Comparison of ENCODE assay signal across 8 cellular contexts in the genomic region with DNA sequence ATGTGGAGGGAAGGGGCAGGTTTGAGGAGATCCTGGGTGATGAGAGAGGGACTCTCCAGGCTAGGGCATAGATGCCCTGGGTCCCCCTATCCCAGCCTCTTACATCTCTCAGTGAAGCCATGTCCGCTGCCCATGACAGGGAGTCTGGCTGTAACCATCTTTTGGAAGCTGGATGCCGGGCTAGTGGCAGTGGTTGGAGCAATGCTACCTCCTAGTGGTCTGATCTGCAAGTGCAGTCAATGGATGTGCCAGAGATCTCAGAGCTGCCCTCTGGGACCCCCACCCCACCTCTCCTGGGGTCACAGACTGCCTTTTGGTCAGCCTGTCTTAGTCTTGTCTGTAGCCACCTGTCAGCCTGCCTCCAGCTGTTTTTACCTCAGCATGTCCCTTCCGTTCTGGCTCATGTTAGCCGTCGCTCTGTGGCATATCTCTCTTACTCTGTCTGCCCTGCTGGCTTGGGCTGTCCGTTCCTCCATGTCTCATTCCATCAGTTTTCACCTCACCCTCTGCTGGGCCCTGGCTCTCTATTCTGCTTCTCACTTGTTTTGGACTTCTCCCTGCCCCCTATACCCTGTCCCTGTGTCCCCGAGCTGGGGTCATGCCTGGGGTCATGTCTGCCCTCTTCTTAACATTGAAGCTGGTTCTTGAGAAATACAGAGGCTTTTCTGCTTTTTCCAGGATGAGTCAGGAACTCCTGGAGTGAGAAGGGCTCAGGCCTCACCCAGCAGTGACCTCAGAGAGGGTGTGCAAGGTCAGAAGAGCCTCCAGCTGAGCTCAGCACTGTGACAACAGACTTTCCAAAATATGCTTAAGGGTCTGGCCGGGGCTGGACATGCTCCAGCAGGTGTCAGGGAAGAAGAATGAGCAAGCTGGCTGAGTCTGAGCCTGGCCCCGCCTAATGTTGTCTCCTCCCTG. TPM values are rescaled to one million over a fixed set of nuclear protein-coding genes. Genes with fewer than 3 reads are reported as not detected.
A peak's percentile ranks its signal among the peaks of the same experiment; 100 is the strongest.
DNase-seq lines count a peak whose midpoint lies in the region; ATAC-seq, FAIRE-seq and TF ChIP-seq lines count a peak whose summit lies in the region.

No MANE protein-coding gene starts in this region.

- H3K27ac ChIP-seq in coronary artery (no peak overlapping the region), HepG2 (ENCODE audit: extremely low read length, insufficient read depth, low read length) (no peak overlapping the region)

- FAIRE-seq in GM12892 (lab: Jason Lieb, UNC) (peak; percentile 94), HepG2 (lab: Jason Lieb, UNC) (peak; percentile 67)

- peak; percentile 62 for ATAC-seq in HepG2
- ATAC-seq in HG02798 (IDR thresholded peaks at IDR 0.05; ENCODE audit: poor library complexity, unreplicated experiment): no peak

- peak; percentile 75 for TF ChIP-seq CTCF in coronary artery (IDR thresholded peaks at IDR 0.05)
- TF ChIP-seq CTCF in HepG2 (CRISPR knock-in tag; IDR thresholded peaks at IDR 0.05): peak; percentile 92

- TF ChIP-seq RAD21 in HepG2 (CRISPR knock-in tag; IDR thresholded peaks at IDR 0.05): peak; percentile 82

- CTCF ChIA-PET in HepG2 (lab: Yijun Ruan, JAX; ENCODE audit: low intra/inter-chr PET ratio, low total read pairs): interaction anchor here (1.3 to 1.5 kb wide), 2 partner anchors 101 to 153 kb away, joined by 3 to 5 read pairs; no protein-coding TSS in a partner anchor

- no peak overlapping the region for H3K9ac ChIP-seq in HepG2 (ENCODE audit: insufficient read depth, low read depth, low read length)

- no peaks in the 10 kb centered on the region; a peak in 1 of 5 replicates for H3K36me3 ChIP-seq in HepG2 (replicated peaks in 1 of 2; ENCODE audit: control insufficient read depth in 1 of 2, insufficient read depth in 2 of 2, low read length in 2 of 2)

- no peaks in the 10 kb centered on the region for H3K79me2 ChIP-seq in HepG2 (ENCODE audit: insufficient read depth, low read length)

- TF ChIP-seq POLR2A in GM12892 (IDR thresholded peaks at IDR 0.05; ENCODE audit: low read depth, low read length): no peak
- TF ChIP-seq POLR2A in HepG2 (IDR thresholded peaks at IDR 0.05; ENCODE audit: insufficient read depth in 1 of 2, low read depth in 2 of 2, low read length in 2 of 2): no peak

- WGBS in HepG2 (ENCODE audit: low lambda C conversion rate): 52% methylated on average over 8 of the region's 9 CpGs

- POLR2A ChIA-PET in HepG2 (lab: Yijun Ruan, JAX): interaction anchor here (1.1 to 1.6 kb wide), 2 partner anchors 85 to 156 kb away, joined by 3 read pairs; no protein-coding TSS in a partner anchor

- BruUV-seq in HepG2 (replicated peaks; lab: Mats Ljungman, UMichigan): no TSS peak

- no peak overlapping the region for H2AFZ ChIP-seq in HepG2 (ENCODE audit: low read length)

- H3K4me1 ChIP-seq in HepG2 (ENCODE audit: insufficient read depth, low read length): peaks cover 42% of the 10 kb centered on the region

- H3K9me3 ChIP-seq in HepG2 (ENCODE audit: low read length): no peaks in the 10 kb centered on the region

- no peak overlapping the region for H3K4me3 ChIP-seq in coronary artery
- no peak overlapping the region for H3K4me3 ChIP-seq in HepG2 (replicated peaks in 1 of 3; ENCODE audit: insufficient read depth in 1 of 3, low read depth in 2 of 3, low read length in 3 of 3)

- peak; percentile 62 for DNase-seq in ACHN
- no peak for DNase-seq in GM12892 (ENCODE audit: insufficient read length)
- peak; percentile 53 for DNase-seq in NCI-H2171 treated with DMSO at 0.1 percent for 48 hours (lab: John Stamatoyannopoulos, UW)
- peak; percentile 31 to 39 for DNase-seq in activated CD4-positive, alpha-beta T cell treated with anti-CD3 and anti-CD28 coated beads for 4 hours
- DNase-seq in coronary artery (ENCODE audit: low spot score): peak; percentile 76
- peak; percentile 56 for DNase-seq in HepG2 (ENCODE audit: low spot score)
- peak; percentile 15 to 35 for DNase-seq in stimulated activated CD4-positive, alpha-beta T cell treated with anti-CD3 and anti-CD28 coated beads, Interleukin-4, amount 100 ng/mL, for 4 hours

- TF ChIP-seq EP300 in HepG2 (IDR thresholded peaks at IDR 0.05; ENCODE audit: low read depth in 2 of 2, low read length in 2 of 2) (no peak), HepG2 (CRISPR knock-in tag; IDR thresholded peaks at IDR 0.05; ENCODE audit: borderline replicate concordance) (no peak)

- no peak overlapping the region for H3K4me2 ChIP-seq in HepG2 (ENCODE audit: low read depth, low read length)

- in situ Hi-C loops in ACHN (cut with HindIII; ENCODE audit: low pct_ligation_motif_present, low pct_unique_long_range_greater_than_20kb, low sequenced_read_pairs) (no loop called here), HepG2 (cut with HindIII; ENCODE audit: extremely low pct_ligation_motif_present, low pct_unique_long_range_greater_than_20kb) (loop anchor here (5.0 to 10.0 kb wide), 3 partner anchors 98 to 280 kb away; a partner anchor contains a TSS)

- intact Hi-C loops in HepG2 (cut with micrococcal nuclease; ENCODE audit: unreplicated experiment): loop anchor here (2.0 to 5.0 kb wide), 2 partner anchors 94 to 143 kb away; a partner anchor contains a TSS

- no peaks in the 10 kb centered on the region for H4K20me1 ChIP-seq in HepG2 (ENCODE audit: insufficient read depth, low read length)

- H3K27me3 ChIP-seq in HepG2 (ENCODE audit: control insufficient read depth in 1 of 2, insufficient read depth in 2 of 2, low read length in 2 of 2): no peaks in the 10 kb centered on the region; a peak in 1 of 5 replicates

TF ChIP-seq in HepG2, 621 proteins besides CTCF, POLR2A, EP300 and RAD21 (continues in another document):
- TF ChIP-seq IRF2 (CRISPR knock-in tag; IDR thresholded peaks at IDR 0.05) (no peak), SMC3 (IDR thresholded peaks at IDR 0.05; ENCODE audit: low read length) (peak; percentile 61; the same call in 1 of the 2 replicates), MEIS2 (CRISPR knock-in tag; IDR thresholded peaks at IDR 0.05) (no peak), XBP1 (CRISPR knock-in tag; IDR thresholded peaks at IDR 0.05) (no peak), RXRA (CRISPR knock-in tag; IDR thresholded peaks at IDR 0.05) (0 out of 2 replicates have a peak, but pooled peaks have one; percentile 16), ZNF782 (CRISPR knock-in tag; IDR thresholded peaks at IDR 0.05; ENCODE audit: borderline replicate concordance) (no peak), XRCC5 (optimal IDR thresholded peaks at IDR 0.05; ENCODE audit: low read length) (peak; percentile 16), LCORL (IDR thresholded peaks at IDR 0.05) (no peak), LCORL (CRISPR knock-in tag; IDR thresholded peaks at IDR 0.05) (0 out of 2 replicates have a peak, but pooled peaks have one; percentile 24), ZNF572 (CRISPR knock-in tag; IDR thresholded peaks at IDR 0.05) (0 out of 2 replicates have a peak, but pooled peaks have one; percentile 59), ZBTB7A (CRISPR knock-in tag; IDR thresholded peaks at IDR 0.05) (0 out of 2 replicates have a peak, but pooled peaks have one; percentile 21), NPAS2 (CRISPR knock-in tag; IDR thresholded peaks at IDR 0.05; ENCODE audit: borderline replicate concordance) (no peak), SOX5 (CRISPR knock-in tag; IDR thresholded peaks at IDR 0.05; ENCODE audit: borderline replicate concordance) (no peak), KDM4B (CRISPR knock-in tag; IDR thresholded peaks at IDR 0.05) (no peak)
- TF ChIP-seq, protein P1, sequence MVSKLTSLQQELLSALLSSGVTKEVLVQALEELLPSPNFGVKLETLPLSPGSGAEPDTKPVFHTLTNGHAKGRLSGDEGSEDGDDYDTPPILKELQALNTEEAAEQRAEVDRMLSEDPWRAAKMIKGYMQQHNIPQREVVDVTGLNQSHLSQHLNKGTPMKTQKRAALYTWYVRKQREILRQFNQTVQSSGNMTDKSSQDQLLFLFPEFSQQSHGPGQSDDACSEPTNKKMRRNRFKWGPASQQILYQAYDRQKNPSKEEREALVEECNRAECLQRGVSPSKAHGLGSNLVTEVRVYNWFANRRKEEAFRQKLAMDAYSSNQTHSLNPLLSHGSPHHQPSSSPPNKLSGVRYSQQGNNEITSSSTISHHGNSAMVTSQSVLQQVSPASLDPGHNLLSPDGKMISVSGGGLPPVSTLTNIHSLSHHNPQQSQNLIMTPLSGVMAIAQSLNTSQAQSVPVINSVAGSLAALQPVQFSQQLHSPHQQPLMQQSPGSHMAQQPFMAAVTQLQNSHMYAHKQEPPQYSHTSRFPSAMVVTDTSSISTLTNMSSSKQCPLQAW (CRISPR knock-in tag; IDR thresholded peaks at IDR 0.05): 0 out of 2 replicates have a peak, but pooled peaks have one; percentile 42

RNA-seq across cellular contexts. Expression of a gene that starts 52.0 kb away (rescaled TPM):
- polyA plus RNA-seq in GM12892 (2012; ENCODE audit: missing spikeins): 18.3 TPM
- not detected in 2 replicates for total RNA-seq in HepG2 (2016; rRNA removed; fragmentation: Illumina TruSeq; extraction: Trizol)
- total RNA-seq in HepG2 (2016; cell fraction: cytosol; rRNA removed; fragmentation: Illumina TruSeq; extraction: Trizol; ENCODE audit: low read depth): not detected in 2 replicates
- total RNA-seq in HepG2 (2016; cell fraction: insoluble cytoplasmic fraction; rRNA removed; fragmentation: Illumina TruSeq; extraction: Trizol): not detected in 2 replicates
- total RNA-seq in HepG2 (2016; cell fraction: membrane; rRNA removed; fragmentation: Illumina TruSeq; extraction: Trizol): not detected in 2 replicates
- total RNA-seq in HepG2 (2016; cell fraction: nucleus; rRNA removed; fragmentation: Illumina TruSeq; extraction: Trizol): not detected in 2 replicates
- not detected in 2 replicates for polyA plus RNA-seq in HepG2 (2011; rRNA removed)
- not detected in 2 replicates for polyA plus RNA-seq in HepG2 (2011; cell fraction: cytosol; rRNA removed)
- not detected in 2 replicates for polyA plus RNA-seq in HepG2 (2011; cell fraction: nucleus; rRNA removed)
- polyA plus RNA-seq in HepG2 (2012): not detected in 2 replicates
- not detected in 2 replicates for polyA plus RNA-seq in HepG2 (2016; cell fraction: cytosol; fragmentation: Illumina TruSeq; extraction: Trizol; ENCODE audit: low read depth)
- not detected in 2 replicates for polyA plus RNA-seq in HepG2 (2016; cell fraction: insoluble cytoplasmic fraction; fragmentation: Illumina TruSeq; extraction: Trizol; ENCODE audit: low read depth)
- not detected in 2 replicates for polyA plus RNA-seq in HepG2 (2016; cell fraction: membrane; fragmentation: Illumina TruSeq; extraction: Trizol; ENCODE audit: low read depth)
- polyA plus RNA-seq in HepG2 (2016; cell fraction: nucleus; fragmentation: Illumina TruSeq; extraction: Trizol; ENCODE audit: insufficient read depth, low read depth): not detected in 2 replicates
- polyA minus RNA-seq in HepG2 (2011; rRNA and poly(A)+ RNA removed; ENCODE audit: low replicate concordance): 0.28 TPM in 1 of 2 replicates, not detected in the other
- polyA minus RNA-seq in HepG2 (2011; cell fraction: cytosol; rRNA and poly(A)+ RNA removed): not detected in 2 replicates
- polyA minus RNA-seq in HepG2 (2011; cell fraction: nucleus; rRNA and poly(A)+ RNA removed): not detected in 2 replicates
